Comparison of ENCODE assay signal across 1 cellular context in the genomic region with DNA sequence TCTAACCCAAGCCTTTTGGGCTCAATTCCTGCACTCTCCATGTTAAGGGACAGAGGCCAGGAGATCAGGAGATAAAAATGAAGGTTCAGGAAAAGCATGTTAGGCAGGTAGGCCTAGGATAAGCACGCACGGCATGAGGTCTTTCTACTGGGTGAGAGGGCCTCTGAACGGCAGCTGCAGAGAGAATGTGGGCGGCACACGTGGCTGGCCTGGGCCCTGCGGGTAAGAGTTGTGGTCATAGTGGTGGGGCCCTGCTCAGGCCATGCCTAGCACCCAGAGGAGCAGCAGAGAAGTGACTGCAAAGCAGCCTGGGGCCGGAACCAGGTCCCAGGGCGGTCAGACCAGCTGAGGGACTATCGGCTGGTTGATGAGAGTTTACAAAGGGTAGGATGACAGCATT.
TF ChIP-seq lines count a peak whose summit lies in the region.

No MANE protein-coding gene starts in this region.

TF ChIP-seq in GM12878, 131 proteins besides CTCF, POLR2A, EP300 and RAD21 (continued from another document and continues in another):
- TF ChIP-seq TAF1 (IDR thresholded peaks at IDR 0.05; ENCODE audit: borderline replicate concordance, low read depth, low read length) = no peak
- TF ChIP-seq STAT1 (conservative IDR thresholded peaks at IDR 0.05) = no peak
- TF ChIP-seq JUNB (IDR thresholded peaks at IDR 0.05) = no peak
- TF ChIP-seq ELK1 (IDR thresholded peaks at IDR 0.05; ENCODE audit: low read depth, low read length) = no peak
- TF ChIP-seq FOXK2 (IDR thresholded peaks at IDR 0.05) = no peak
- no peak for TF ChIP-seq SIX5 (IDR thresholded peaks at IDR 0.05; ENCODE audit: low read depth, low read length, severe bottlenecking)
- peak; percentile 77 for TF ChIP-seq BCL11A (IDR thresholded peaks at IDR 0.05; ENCODE audit: low read depth, low read length)
- TF ChIP-seq, protein P1, sequence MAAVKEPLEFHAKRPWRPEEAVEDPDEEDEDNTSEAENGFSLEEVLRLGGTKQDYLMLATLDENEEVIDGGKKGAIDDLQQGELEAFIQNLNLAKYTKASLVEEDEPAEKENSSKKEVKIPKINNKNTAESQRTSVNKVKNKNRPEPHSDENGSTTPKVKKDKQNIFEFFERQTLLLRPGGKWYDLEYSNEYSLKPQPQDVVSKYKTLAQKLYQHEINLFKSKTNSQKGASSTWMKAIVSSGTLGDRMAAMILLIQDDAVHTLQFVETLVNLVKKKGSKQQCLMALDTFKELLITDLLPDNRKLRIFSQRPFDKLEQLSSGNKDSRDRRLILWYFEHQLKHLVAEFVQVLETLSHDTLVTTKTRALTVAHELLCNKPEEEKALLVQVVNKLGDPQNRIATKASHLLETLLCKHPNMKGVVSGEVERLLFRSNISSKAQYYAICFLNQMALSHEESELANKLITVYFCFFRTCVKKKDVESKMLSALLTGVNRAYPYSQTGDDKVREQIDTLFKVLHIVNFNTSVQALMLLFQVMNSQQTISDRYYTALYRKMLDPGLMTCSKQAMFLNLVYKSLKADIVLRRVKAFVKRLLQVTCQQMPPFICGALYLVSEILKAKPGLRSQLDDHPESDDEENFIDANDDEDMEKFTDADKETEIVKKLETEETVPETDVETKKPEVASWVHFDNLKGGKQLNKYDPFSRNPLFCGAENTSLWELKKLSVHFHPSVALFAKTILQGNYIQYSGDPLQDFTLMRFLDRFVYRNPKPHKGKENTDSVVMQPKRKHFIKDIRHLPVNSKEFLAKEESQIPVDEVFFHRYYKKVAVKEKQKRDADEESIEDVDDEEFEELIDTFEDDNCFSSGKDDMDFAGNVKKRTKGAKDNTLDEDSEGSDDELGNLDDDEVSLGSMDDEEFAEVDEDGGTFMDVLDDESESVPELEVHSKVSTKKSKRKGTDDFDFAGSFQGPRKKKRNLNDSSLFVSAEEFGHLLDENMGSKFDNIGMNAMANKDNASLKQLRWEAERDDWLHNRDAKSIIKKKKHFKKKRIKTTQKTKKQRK (IDR thresholded peaks at IDR 0.05; ENCODE audit: low read depth, low read length) = no peak
- TF ChIP-seq RB1 (IDR thresholded peaks at IDR 0.05; ENCODE audit: borderline replicate concordance) = no peak
- no peak for TF ChIP-seq ESRRA (IDR thresholded peaks at IDR 0.05; ENCODE audit: low read length)
- no peak for TF ChIP-seq SIN3A (IDR thresholded peaks at IDR 0.05; ENCODE audit: low read depth, low read length)
- no peak for TF ChIP-seq ASH2L (IDR thresholded peaks at IDR 0.05; ENCODE audit: borderline replicate concordance, low read depth)
- peak; percentile 72; the same call in 1 of the 2 replicates for TF ChIP-seq RELB (IDR thresholded peaks at IDR 0.05; ENCODE audit: low read depth)
- TF ChIP-seq BMI1 (IDR thresholded peaks at IDR 0.05; ENCODE audit: borderline replicate concordance) = 0 out of 2 replicates have a peak, but pooled peaks have one; percentile 27
- TF ChIP-seq RAD51 (IDR thresholded peaks at IDR 0.05) = peak; percentile 80
- TF ChIP-seq CHD1 (IDR thresholded peaks at IDR 0.05; ENCODE audit: low read depth, low read length) = no peak
- TF ChIP-seq, protein P2, sequence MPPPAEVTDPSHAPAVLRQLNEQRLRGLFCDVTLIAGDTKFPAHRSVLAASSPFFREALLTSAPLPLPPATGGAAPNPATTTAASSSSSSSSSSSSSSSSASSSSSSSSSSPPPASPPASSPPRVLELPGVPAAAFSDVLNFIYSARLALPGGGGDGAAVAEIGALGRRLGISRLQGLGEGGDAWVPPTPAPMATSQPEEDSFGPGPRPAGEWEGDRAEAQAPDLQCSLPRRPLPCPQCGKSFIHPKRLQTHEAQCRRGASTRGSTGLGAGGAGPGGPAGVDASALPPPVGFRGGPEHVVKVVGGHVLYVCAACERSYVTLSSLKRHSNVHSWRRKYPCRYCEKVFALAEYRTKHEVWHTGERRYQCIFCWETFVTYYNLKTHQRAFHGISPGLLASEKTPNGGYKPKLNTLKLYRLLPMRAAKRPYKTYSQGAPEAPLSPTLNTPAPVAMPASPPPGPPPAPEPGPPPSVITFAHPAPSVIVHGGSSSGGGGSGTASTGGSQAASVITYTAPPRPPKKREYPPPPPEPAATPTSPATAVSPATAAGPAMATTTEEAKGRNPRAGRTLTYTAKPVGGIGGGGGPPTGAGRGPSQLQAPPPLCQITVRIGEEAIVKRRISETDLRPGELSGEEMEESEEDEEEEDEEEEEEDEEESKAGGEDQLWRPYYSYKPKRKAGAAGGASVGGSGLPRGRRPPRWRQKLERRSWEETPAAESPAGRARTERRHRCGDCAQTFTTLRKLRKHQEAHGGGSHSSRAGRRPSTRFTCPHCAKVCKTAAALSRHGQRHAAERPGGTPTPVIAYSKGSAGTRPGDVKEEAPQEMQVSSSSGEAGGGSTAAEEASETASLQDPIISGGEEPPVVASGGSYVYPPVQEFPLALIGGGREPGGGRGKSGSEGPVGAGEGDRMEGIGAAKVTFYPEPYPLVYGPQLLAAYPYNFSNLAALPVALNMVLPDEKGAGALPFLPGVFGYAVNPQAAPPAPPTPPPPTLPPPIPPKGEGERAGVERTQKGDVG (CRISPR knock-in tag; IDR thresholded peaks at IDR 0.05) = no peak
- no peak for TF ChIP-seq BRCA1 (IDR thresholded peaks at IDR 0.05; ENCODE audit: low read depth, low read length)
- no peak for TF ChIP-seq HDGF (IDR thresholded peaks at IDR 0.05)
- no peak for TF ChIP-seq SMAD5 (IDR thresholded peaks at IDR 0.05; ENCODE audit: low read depth)
- no peak for TF ChIP-seq TCF7 (IDR thresholded peaks at IDR 0.05; ENCODE audit: borderline replicate concordance)
- TF ChIP-seq BCL3 (IDR thresholded peaks at IDR 0.05; ENCODE audit: borderline replicate concordance, insufficient read depth, low read depth, low read length, poor library complexity, severe bottlenecking) = no peak
- peak; percentile 78; the same call in 1 of the 2 replicates for TF ChIP-seq IRF5 (IDR thresholded peaks at IDR 0.05; ENCODE audit: borderline replicate concordance)
- TF ChIP-seq IKZF2 (IDR thresholded peaks at IDR 0.05) = peak; percentile 75 to 85; a peak in 2 of 4 replicates
- TF ChIP-seq ZNF217 (IDR thresholded peaks at IDR 0.05) = no peak
- TF ChIP-seq SMAD1 (IDR thresholded peaks at IDR 0.05; ENCODE audit: low read depth, partially characterized antibody) = no peak
- TF ChIP-seq ZNF622 (IDR thresholded peaks at IDR 0.05) = no peak
- TF ChIP-seq ZNF207 (IDR thresholded peaks at IDR 0.05; ENCODE audit: borderline replicate concordance) = no peak
- TF ChIP-seq, protein P3, sequence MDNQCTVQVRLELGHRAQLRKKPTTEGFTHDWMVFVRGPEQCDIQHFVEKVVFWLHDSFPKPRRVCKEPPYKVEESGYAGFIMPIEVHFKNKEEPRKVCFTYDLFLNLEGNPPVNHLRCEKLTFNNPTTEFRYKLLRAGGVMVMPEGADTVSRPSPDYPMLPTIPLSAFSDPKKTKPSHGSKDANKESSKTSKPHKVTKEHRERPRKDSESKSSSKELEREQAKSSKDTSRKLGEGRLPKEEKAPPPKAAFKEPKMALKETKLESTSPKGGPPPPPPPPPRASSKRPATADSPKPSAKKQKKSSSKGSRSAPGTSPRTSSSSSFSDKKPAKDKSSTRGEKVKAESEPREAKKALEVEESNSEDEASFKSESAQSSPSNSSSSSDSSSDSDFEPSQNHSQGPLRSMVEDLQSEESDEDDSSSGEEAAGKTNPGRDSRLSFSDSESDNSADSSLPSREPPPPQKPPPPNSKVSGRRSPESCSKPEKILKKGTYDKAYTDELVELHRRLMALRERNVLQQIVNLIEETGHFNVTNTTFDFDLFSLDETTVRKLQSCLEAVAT (IDR thresholded peaks at IDR 0.05) = peak; percentile 96
- TF ChIP-seq SP1 (IDR thresholded peaks at IDR 0.05; ENCODE audit: low read depth, low read length) = peak; percentile 84
- no peak for TF ChIP-seq BCLAF1 (IDR thresholded peaks at IDR 0.05)
- peak; percentile 20; the same call in 1 of the 2 replicates for TF ChIP-seq PKNOX1 (IDR thresholded peaks at IDR 0.05)
- no peak for TF ChIP-seq WRNIP1 (IDR thresholded peaks at IDR 0.05; ENCODE audit: borderline replicate concordance, low read depth, low read length)
- no peak for TF ChIP-seq FOXM1 (IDR thresholded peaks at IDR 0.05; ENCODE audit: low read depth, low read length)
- no peak for TF ChIP-seq NRF1 (conservative IDR thresholded peaks at IDR 0.05; ENCODE audit: low read depth, low read length)
- TF ChIP-seq MTA3 (IDR thresholded peaks at IDR 0.05; ENCODE audit: borderline replicate concordance, low read length) = no peak
- TF ChIP-seq RCOR1 (conservative IDR thresholded peaks at IDR 0.05; ENCODE audit: low read depth, low read length) = 0 out of 2 replicates have a peak, but pooled peaks have one; percentile 30
- TF ChIP-seq KDM1A (IDR thresholded peaks at IDR 0.05; ENCODE audit: borderline replicate concordance) = no peak
- no peak for TF ChIP-seq MYC (IDR thresholded peaks at IDR 0.05; ENCODE audit: insufficient read depth, insufficient read length, insufficient replicate concordance, low read length, severe bottlenecking)
- TF ChIP-seq FOS (IDR thresholded peaks at IDR 0.05; ENCODE audit: borderline replicate concordance, extremely low read depth, insufficient read length) = no peak
- TF ChIP-seq SPI1 (IDR thresholded peaks at IDR 0.05; ENCODE audit: borderline replicate concordance, insufficient read depth, low read depth, low read length) = no peak
- peak in 1 of 2 experiments; percentile 68; a peak in 1 of 3 replicates for TF ChIP-seq EGR1 (IDR thresholded peaks at IDR 0.05; ENCODE audit: borderline replicate concordance in 1 of 2, low read depth in 2 of 2, low read length in 2 of 2)
- TF ChIP-seq ZZZ3 (IDR thresholded peaks at IDR 0.05; ENCODE audit: control insufficient read depth, insufficient read length, low read depth) = no peak
- no peak for TF ChIP-seq MXI1 (IDR thresholded peaks at IDR 0.05; ENCODE audit: low read depth, low read length)
- peak; percentile 90 for TF ChIP-seq DPF2 (IDR thresholded peaks at IDR 0.05)
- 0 out of 2 replicates have a peak, but pooled peaks have one; percentile 15 for TF ChIP-seq CREB1 (IDR thresholded peaks at IDR 0.05; ENCODE audit: low read depth)
